In the genomic region with DNA sequence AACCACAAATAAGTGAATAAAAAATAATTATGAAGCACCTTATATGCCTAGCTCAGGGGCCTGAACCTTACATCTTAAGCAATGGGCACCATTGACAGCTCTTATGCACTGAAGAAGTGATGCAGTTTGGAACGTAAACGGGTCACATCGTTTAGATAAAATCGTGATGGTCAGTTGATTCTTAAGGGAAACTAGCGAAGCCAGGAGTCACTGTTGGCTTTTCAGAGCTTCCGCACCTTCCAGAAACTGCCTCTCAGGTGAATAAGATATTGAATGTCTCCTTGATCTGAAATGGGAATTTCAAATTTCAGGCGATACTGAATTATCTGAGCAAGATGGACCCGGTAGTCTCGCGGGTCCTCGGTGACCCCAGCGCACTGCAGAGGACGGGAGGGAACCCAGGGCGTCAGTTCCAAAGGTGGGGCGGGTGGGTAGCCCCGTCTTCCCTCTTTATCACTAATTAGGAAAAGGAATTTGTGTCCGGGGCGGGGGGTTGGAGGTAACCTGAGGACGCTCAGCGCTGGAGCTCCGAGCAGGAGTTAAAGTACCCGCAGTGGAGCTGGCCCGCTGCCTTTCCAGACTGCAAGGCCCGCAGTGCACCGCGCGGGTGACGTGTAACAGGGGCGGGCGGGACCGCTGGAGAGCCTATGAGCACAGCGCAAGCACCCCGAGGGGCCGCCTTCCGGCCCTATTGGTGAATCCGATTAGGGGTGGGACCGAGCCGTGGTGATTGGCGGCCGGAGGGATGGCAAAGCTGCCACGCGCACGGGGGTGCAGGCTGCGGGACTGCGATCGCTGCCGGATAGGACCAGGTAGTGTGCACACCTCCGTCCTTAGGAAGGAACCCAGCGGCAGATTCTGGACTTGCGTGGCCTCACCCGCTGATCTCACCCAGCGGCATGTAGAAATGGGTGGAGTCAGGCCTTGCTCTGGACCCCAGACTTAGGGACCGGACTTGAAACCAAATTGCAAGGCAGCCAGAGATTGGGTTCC, we compare ENCODE assay signal across 1 cellular context.
TF ChIP-seq lines count a peak whose summit lies in the region.

No MANE protein-coding gene starts in this region.

TF ChIP-seq in HEK293, 187 proteins besides CTCF, POLR2A, EP300 and RAD21 (continued from another document):
- TF ChIP-seq ZNF266 (tag by site-specific recombination; IDR thresholded peaks at IDR 0.05; ENCODE audit: low read depth) (no peak), ZNF48 (tag by site-specific recombination; IDR thresholded peaks at IDR 0.05) (no peak), ZNF843 (tag by site-specific recombination; IDR thresholded peaks at IDR 0.05) (no peak), ZFP69B (tag by site-specific recombination; IDR thresholded peaks at IDR 0.05) (no peak), KLF1 (tag by site-specific recombination; IDR thresholded peaks at IDR 0.05) (no peak), ZNF114 (tag by site-specific recombination; IDR thresholded peaks at IDR 0.05) (no peak), ZNF777 (tag by site-specific recombination; IDR thresholded peaks at IDR 0.05; ENCODE audit: borderline replicate concordance) (no peak), ZNF791 (tag by site-specific recombination; IDR thresholded peaks at IDR 0.05) (no peak), KLF8 (tag by site-specific recombination; IDR thresholded peaks at IDR 0.05) (no peak), TRIM28 (IDR thresholded peaks at IDR 0.05; ENCODE audit: borderline replicate concordance, low read length) (no peak), ZNF549 (tag by site-specific recombination; IDR thresholded peaks at IDR 0.05) (no peak), ZNF341 (tag by site-specific recombination; IDR thresholded peaks at IDR 0.05; ENCODE audit: low read depth) (no peak), BCL11A (tag by site-specific recombination; IDR thresholded peaks at IDR 0.05; ENCODE audit: low read depth) (no peak), ZNF239 (tag by site-specific recombination; IDR thresholded peaks at IDR 0.05) (no peak), ZBTB17 (tag by site-specific recombination; IDR thresholded peaks at IDR 0.05) (peak; percentile 24; the same call in 1 of the 2 replicates), OSR2 (tag by site-specific recombination; IDR thresholded peaks at IDR 0.05) (no peak), ZSCAN4 (tag by site-specific recombination; IDR thresholded peaks at IDR 0.05) (no peak), FEZF1 (tag by site-specific recombination; IDR thresholded peaks at IDR 0.05) (no peak), KLF9 (tag by site-specific recombination; IDR thresholded peaks at IDR 0.05; ENCODE audit: low read depth) (no peak), KLF17 (tag by site-specific recombination; IDR thresholded peaks at IDR 0.05) (no peak), ZNF140 (tag by site-specific recombination; IDR thresholded peaks at IDR 0.05) (no peak), ZNF302 (tag by site-specific recombination; IDR thresholded peaks at IDR 0.05; ENCODE audit: low read depth) (no peak), ZNF416 (tag by site-specific recombination; IDR thresholded peaks at IDR 0.05) (no peak), ZNF596 (tag by site-specific recombination; IDR thresholded peaks at IDR 0.05) (no peak), SP3 (tag by site-specific recombination; IDR thresholded peaks at IDR 0.05) (peak; percentile 83), ZNF660 (tag by site-specific recombination; IDR thresholded peaks at IDR 0.05) (no peak), ZFP3 (tag by site-specific recombination; IDR thresholded peaks at IDR 0.05; ENCODE audit: low read depth) (no peak), HOXD13 (CRISPR knock-in tag; IDR thresholded peaks at IDR 0.05; ENCODE audit: borderline replicate concordance) (no peak), ZBTB7A (tag by site-specific recombination; IDR thresholded peaks at IDR 0.05; ENCODE audit: low read depth) (no peak), REST (tag by site-specific recombination; IDR thresholded peaks at IDR 0.05) (no peak), ZNF433 (tag by site-specific recombination; IDR thresholded peaks at IDR 0.05; ENCODE audit: low read depth) (no peak), GLI2 (tag by site-specific recombination; IDR thresholded peaks at IDR 0.05; ENCODE audit: borderline replicate concordance, low read depth) (no peak), ZXDB (tag by site-specific recombination; IDR thresholded peaks at IDR 0.05) (no peak)
- TF ChIP-seq, protein P1, sequence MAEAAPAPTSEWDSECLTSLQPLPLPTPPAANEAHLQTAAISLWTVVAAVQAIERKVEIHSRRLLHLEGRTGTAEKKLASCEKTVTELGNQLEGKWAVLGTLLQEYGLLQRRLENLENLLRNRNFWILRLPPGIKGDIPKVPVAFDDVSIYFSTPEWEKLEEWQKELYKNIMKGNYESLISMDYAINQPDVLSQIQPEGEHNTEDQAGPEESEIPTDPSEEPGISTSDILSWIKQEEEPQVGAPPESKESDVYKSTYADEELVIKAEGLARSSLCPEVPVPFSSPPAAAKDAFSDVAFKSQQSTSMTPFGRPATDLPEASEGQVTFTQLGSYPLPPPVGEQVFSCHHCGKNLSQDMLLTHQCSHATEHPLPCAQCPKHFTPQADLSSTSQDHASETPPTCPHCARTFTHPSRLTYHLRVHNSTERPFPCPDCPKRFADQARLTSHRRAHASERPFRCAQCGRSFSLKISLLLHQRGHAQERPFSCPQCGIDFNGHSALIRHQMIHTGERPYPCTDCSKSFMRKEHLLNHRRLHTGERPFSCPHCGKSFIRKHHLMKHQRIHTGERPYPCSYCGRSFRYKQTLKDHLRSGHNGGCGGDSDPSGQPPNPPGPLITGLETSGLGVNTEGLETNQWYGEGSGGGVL (tag by site-specific recombination; IDR thresholded peaks at IDR 0.05) = no peak
- TF ChIP-seq, protein P2, sequence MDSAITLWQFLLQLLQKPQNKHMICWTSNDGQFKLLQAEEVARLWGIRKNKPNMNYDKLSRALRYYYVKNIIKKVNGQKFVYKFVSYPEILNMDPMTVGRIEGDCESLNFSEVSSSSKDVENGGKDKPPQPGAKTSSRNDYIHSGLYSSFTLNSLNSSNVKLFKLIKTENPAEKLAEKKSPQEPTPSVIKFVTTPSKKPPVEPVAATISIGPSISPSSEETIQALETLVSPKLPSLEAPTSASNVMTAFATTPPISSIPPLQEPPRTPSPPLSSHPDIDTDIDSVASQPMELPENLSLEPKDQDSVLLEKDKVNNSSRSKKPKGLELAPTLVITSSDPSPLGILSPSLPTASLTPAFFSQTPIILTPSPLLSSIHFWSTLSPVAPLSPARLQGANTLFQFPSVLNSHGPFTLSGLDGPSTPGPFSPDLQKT (IDR thresholded peaks at IDR 0.05; ENCODE audit: borderline replicate concordance, low read depth, low read length) = no peak
- TF ChIP-seq, protein P3, sequence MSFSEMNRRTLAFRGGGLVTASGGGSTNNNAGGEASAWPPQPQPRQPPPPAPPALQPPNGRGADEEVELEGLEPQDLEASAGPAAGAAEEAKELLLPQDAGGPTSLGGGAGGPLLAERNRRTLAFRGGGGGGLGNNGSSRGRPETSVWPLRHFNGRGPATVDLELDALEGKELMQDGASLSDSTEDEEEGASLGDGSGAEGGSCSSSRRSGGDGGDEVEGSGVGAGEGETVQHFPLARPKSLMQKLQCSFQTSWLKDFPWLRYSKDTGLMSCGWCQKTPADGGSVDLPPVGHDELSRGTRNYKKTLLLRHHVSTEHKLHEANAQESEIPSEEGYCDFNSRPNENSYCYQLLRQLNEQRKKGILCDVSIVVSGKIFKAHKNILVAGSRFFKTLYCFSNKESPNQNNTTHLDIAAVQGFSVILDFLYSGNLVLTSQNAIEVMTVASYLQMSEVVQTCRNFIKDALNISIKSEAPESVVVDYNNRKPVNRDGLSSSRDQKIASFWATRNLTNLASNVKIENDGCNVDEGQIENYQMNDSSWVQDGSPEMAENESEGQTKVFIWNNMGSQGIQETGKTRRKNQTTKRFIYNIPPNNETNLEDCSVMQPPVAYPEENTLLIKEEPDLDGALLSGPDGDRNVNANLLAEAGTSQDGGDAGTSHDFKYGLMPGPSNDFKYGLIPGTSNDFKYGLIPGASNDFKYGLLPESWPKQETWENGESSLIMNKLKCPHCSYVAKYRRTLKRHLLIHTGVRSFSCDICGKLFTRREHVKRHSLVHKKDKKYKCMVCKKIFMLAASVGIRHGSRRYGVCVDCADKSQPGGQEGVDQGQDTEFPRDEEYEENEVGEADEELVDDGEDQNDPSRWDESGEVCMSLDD (tag by site-specific recombination; IDR thresholded peaks at IDR 0.05) = no peak
- TF ChIP-seq, protein P4, sequence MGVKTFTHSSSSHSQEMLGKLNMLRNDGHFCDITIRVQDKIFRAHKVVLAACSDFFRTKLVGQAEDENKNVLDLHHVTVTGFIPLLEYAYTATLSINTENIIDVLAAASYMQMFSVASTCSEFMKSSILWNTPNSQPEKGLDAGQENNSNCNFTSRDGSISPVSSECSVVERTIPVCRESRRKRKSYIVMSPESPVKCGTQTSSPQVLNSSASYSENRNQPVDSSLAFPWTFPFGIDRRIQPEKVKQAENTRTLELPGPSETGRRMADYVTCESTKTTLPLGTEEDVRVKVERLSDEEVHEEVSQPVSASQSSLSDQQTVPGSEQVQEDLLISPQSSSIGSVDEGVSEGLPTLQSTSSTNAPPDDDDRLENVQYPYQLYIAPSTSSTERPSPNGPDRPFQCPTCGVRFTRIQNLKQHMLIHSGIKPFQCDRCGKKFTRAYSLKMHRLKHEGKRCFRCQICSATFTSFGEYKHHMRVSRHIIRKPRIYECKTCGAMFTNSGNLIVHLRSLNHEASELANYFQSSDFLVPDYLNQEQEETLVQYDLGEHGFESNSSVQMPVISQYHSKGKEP (tag by site-specific recombination; IDR thresholded peaks at IDR 0.05) = no peak
